Comparison of ENCODE assay signal across 1 cellular context in the genomic region with DNA sequence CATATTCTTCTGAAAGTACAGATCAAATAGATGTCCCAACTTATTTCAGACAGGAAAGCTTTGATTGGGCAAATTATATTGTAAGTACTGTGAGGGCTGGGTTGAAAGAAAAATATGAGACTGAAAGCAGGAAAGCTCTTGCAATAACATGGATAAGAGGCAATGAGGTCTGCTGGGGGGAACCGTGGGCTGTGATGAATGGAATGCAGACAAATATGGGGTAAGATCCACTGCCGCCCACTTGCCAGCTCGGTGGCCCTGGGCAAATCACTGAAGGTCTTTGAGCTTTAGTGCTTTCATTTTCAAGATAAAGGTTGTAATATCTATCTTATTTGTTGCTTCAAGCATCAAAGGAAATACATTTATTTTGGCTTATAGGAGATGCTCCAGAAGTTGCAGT.
TF ChIP-seq lines count a peak whose summit lies in the region.

No MANE protein-coding gene starts in this region.

TF ChIP-seq in GM23338, 12 proteins besides CTCF, POLR2A, EP300 and RAD21 (continued from another document):
- TF ChIP-seq, protein P1, sequence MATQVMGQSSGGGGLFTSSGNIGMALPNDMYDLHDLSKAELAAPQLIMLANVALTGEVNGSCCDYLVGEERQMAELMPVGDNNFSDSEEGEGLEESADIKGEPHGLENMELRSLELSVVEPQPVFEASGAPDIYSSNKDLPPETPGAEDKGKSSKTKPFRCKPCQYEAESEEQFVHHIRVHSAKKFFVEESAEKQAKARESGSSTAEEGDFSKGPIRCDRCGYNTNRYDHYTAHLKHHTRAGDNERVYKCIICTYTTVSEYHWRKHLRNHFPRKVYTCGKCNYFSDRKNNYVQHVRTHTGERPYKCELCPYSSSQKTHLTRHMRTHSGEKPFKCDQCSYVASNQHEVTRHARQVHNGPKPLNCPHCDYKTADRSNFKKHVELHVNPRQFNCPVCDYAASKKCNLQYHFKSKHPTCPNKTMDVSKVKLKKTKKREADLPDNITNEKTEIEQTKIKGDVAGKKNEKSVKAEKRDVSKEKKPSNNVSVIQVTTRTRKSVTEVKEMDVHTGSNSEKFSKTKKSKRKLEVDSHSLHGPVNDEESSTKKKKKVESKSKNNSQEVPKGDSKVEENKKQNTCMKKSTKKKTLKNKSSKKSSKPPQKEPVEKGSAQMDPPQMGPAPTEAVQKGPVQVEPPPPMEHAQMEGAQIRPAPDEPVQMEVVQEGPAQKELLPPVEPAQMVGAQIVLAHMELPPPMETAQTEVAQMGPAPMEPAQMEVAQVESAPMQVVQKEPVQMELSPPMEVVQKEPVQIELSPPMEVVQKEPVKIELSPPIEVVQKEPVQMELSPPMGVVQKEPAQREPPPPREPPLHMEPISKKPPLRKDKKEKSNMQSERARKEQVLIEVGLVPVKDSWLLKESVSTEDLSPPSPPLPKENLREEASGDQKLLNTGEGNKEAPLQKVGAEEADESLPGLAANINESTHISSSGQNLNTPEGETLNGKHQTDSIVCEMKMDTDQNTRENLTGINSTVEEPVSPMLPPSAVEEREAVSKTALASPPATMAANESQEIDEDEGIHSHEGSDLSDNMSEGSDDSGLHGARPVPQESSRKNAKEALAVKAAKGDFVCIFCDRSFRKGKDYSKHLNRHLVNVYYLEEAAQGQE (IDR thresholded peaks at IDR 0.05; ENCODE audit: unreplicated experiment) = no peak
- TF ChIP-seq POLR2AphosphoS5 (IDR thresholded peaks at IDR 0.05; ENCODE audit: low read depth) (no peak), EZH2 (IDR thresholded peaks at IDR 0.05; ENCODE audit: low read depth, unreplicated experiment) (no peak), JUNB (IDR thresholded peaks at IDR 0.05; ENCODE audit: unreplicated experiment) (no peak), ZNF331 (CRISPR knock-in tag; IDR thresholded peaks at IDR 0.05; ENCODE audit: low read depth) (no peak)
- TF ChIP-seq, protein P2, sequence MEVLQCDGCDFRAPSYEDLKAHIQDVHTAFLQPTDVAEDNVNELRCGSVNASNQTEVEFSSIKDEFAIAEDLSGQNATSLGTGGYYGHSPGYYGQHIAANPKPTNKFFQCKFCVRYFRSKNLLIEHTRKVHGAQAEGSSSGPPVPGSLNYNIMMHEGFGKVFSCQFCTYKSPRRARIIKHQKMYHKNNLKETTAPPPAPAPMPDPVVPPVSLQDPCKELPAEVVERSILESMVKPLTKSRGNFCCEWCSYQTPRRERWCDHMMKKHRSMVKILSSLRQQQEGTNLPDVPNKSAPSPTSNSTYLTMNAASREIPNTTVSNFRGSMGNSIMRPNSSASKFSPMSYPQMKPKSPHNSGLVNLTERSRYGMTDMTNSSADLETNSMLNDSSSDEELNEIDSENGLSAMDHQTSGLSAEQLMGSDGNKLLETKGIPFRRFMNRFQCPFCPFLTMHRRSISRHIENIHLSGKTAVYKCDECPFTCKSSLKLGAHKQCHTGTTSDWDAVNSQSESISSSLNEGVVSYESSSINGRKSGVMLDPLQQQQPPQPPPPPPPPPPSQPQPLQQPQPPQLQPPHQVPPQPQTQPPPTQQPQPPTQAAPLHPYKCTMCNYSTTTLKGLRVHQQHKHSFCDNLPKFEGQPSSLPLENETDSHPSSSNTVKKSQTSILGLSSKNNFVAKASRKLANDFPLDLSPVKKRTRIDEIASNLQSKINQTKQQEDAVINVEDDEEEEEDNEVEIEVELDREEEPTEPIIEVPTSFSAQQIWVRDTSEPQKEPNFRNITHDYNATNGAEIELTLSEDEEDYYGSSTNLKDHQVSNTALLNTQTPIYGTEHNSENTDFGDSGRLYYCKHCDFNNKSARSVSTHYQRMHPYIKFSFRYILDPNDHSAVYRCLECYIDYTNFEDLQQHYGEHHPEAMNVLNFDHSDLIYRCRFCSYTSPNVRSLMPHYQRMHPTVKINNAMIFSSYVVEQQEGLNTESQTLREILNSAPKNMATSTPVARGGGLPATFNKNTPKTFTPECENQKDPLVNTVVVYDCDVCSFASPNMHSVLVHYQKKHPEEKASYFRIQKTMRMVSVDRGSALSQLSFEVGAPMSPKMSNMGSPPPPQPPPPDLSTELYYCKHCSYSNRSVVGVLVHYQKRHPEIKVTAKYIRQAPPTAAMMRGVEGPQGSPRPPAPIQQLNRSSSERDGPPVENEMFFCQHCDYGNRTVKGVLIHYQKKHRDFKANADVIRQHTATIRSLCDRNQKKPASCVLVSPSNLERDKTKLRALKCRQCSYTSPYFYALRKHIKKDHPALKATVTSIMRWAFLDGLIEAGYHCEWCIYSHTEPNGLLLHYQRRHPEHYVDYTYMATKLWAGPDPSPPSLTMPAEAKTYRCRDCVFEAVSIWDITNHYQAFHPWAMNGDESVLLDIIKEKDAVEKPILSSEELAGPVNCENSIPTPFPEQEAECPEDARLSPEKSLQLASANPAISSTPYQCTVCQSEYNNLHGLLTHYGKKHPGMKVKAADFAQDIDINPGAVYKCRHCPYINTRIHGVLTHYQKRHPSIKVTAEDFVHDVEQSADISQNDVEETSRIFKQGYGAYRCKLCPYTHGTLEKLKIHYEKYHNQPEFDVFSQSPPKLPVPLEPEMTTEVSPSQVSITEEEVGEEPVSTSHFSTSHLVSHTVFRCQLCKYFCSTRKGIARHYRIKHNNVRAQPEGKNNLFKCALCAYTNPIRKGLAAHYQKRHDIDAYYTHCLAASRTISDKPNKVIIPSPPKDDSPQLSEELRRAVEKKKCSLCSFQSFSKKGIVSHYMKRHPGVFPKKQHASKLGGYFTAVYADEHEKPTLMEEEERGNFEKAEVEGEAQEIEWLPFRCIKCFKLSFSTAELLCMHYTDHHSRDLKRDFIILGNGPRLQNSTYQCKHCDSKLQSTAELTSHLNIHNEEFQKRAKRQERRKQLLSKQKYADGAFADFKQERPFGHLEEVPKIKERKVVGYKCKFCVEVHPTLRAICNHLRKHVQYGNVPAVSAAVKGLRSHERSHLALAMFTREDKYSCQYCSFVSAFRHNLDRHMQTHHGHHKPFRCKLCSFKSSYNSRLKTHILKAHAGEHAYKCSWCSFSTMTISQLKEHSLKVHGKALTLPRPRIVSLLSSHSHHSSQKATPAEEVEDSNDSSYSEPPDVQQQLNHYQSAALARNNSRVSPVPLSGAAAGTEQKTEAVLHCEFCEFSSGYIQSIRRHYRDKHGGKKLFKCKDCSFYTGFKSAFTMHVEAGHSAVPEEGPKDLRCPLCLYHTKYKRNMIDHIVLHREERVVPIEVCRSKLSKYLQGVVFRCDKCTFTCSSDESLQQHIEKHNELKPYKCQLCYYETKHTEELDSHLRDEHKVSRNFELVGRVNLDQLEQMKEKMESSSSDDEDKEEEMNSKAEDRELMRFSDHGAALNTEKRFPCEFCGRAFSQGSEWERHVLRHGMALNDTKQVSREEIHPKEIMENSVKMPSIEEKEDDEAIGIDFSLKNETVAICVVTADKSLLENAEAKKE (CRISPR knock-in tag; IDR thresholded peaks at IDR 0.05) = no peak
- TF ChIP-seq, protein P3, sequence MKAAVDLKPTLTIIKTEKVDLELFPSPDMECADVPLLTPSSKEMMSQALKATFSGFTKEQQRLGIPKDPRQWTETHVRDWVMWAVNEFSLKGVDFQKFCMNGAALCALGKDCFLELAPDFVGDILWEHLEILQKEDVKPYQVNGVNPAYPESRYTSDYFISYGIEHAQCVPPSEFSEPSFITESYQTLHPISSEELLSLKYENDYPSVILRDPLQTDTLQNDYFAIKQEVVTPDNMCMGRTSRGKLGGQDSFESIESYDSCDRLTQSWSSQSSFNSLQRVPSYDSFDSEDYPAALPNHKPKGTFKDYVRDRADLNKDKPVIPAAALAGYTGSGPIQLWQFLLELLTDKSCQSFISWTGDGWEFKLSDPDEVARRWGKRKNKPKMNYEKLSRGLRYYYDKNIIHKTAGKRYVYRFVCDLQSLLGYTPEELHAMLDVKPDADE (IDR thresholded peaks at IDR 0.05) = no peak
TF ChIP-seq in GM23338: peak in this region for 0.
